8 cellular contexts compared by ENCODE assay signal in the genomic region with DNA sequence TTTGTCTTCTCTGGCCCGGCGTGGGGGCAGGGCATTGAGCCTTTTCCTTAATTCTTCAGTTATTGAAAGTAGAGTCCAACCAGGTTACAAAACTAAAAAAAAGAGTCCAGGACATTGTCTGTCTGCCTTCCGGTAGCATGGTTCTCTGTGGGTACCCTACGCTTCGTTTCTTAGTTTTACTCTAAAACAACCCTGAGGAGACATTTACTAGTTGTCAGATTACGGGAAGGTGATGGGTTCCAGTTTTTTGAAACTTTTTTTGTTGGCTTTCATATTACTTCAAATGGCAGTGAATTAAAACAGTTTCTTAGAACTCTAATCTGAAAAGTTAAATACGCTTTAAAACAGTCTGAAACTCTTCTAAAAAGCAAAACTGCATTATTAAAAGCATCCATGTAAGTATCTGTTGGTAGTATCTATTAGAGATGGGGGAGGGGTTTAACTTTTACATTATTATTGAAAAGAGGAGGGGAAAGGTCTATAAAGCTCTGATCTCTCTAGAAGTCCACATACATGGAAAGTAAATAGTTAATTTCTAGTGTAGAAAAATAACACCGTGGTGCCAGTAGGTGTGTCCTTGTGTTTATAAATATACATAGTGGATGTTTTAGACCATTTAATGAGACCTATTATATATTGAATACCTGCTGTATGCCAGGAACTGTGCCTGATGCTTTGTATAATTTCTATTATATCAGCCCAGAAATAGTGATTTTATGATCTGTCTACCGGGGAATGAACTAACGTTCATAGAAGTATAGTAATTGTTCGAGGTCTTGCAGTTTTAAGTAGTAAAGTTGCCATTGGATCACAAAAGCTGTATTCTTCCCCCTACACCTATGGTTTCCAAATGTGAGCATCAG. TPM values are rescaled to one million over a fixed set of nuclear protein-coding genes. Genes with fewer than 3 reads are reported as not detected.
A peak's percentile ranks its signal among the peaks of the same experiment; 100 is the strongest.
DNase-seq lines count a peak whose midpoint lies in the region; ATAC-seq and TF ChIP-seq lines count a peak whose summit lies in the region.

No MANE protein-coding gene starts in this region.

- no peaks in the 10 kb centered on the region for H3K9me3 Mint-ChIP-seq in Calu3 (ENCODE audit: low read depth, unreplicated experiment)
- H3K9me3 Mint-ChIP-seq in stimulated activated naive CD8-positive, alpha-beta T cell treated with anti-CD3 and anti-CD28 coated beads, Interleukin-15, amount 100 ng/mL, for 72 hours = no peaks in the 10 kb centered on the region

- peak overlapping the region; percentile 99 for H3K27ac Mint-ChIP-seq in Calu3 (ENCODE audit: unreplicated experiment)
- H3K27ac Mint-ChIP-seq in stimulated activated naive CD8-positive, alpha-beta T cell treated with anti-CD3 and anti-CD28 coated beads, Interleukin-15, amount 100 ng/mL, for 72 hours = peak overlapping the region; percentile 99 to 100

- no peak for TF ChIP-seq POLR2A in adrenal gland (IDR thresholded peaks at IDR 0.05)

- intact Hi-C loops in Calu3 (cut with micrococcal nuclease; ENCODE audit: unreplicated experiment) (no loop called here), adrenal gland (cut with DNase I) (no loop called here)

- H3K36me3 Mint-ChIP-seq in Calu3 (ENCODE audit: insufficient read depth, unreplicated experiment) = peaks cover 59% of the 10 kb centered on the region

- H3K9ac ChIP-seq in Karpas-422 (ENCODE audit: low read length) (peak overlapping the region; percentile 90), iPS-20b (ENCODE audit: low read depth, low read length) (peak overlapping the region; percentile 99)

- H3K4me1 ChIP-seq in Karpas-422 (ENCODE audit: low read length) (peaks cover 78% of the 10 kb centered on the region), adrenal gland (replicated peaks in 1 of 2) (peaks cover 3 to 37% of the 10 kb centered on the region in 2 donors), iPS-20b (ENCODE audit: insufficient read depth, low read length) (peaks cover 25% of the 10 kb centered on the region; the same call in 1 of the 2 replicates)

- peak overlapping the region; percentile 91 for H3K4me3 Mint-ChIP-seq in Calu3 (ENCODE audit: low read depth, unreplicated experiment)
- H3K4me3 Mint-ChIP-seq in stimulated activated naive CD8-positive, alpha-beta T cell treated with anti-CD3 and anti-CD28 coated beads, Interleukin-15, amount 100 ng/mL, for 72 hours = no peak overlapping the region

- ATAC-seq in stimulated activated naive CD8-positive, alpha-beta T cell treated with anti-CD3 and anti-CD28 coated beads, Interleukin-15, amount 100 ng/mL, for 72 hours = no peak
- ATAC-seq in GM21619 (IDR thresholded peaks at IDR 0.05; ENCODE audit: unreplicated experiment) = no peak

- H3K9me3 ChIP-seq in Karpas-422 (ENCODE audit: low read length) (no peaks in the 10 kb centered on the region), adrenal gland (replicated peaks in 1 of 3) (no peaks in the 10 kb centered on the region), iPS-20b (ENCODE audit: insufficient read depth, low read depth, low read length) (no peaks in the 10 kb centered on the region)

- H3K4me1 Mint-ChIP-seq in Calu3 (ENCODE audit: low read depth, unreplicated experiment) = peaks cover 34% of the 10 kb centered on the region
- peaks cover 28% of the 10 kb centered on the region for H3K4me1 Mint-ChIP-seq in stimulated activated naive CD8-positive, alpha-beta T cell treated with anti-CD3 and anti-CD28 coated beads, Interleukin-15, amount 100 ng/mL, for 72 hours

- H3K4me3 ChIP-seq in Karpas-422 (ENCODE audit: low read length) = peak overlapping the region; percentile 77
- peak overlapping the region; percentile 1 to 80 (median 63) for H3K4me3 ChIP-seq in adrenal gland
- H3K4me3 ChIP-seq in iPS-20b (ENCODE audit: low read length) = peak overlapping the region; percentile 87

- no peaks in the 10 kb centered on the region for H3K27me3 ChIP-seq in Karpas-422 (ENCODE audit: low read length)
- no peaks in the 10 kb centered on the region for H3K27me3 ChIP-seq in adrenal gland
- no peaks in the 10 kb centered on the region for H3K27me3 ChIP-seq in iPS-20b (ENCODE audit: insufficient read depth, low read length)

- H3K27ac ChIP-seq in Karpas-422 (ENCODE audit: low read length) (peak overlapping the region; percentile 98), adrenal gland (peak overlapping the region; percentile 69 to 100 (median 99)), iPS-20b (ENCODE audit: low read length) (peak overlapping the region; percentile 98)

- WGBS in adrenal gland, 4 donors = 1 to 2% (median 1%) methylated on average over 11 of the region's 11 CpGs

- H4K20me1 ChIP-seq in Karpas-422 (ENCODE audit: insufficient read depth, low read depth, low read length) = no peaks in the 10 kb centered on the region

- CTCF ChIA-PET in Calu3 (lab: Charles Lee) = no interaction called here

- H3K27me3 Mint-ChIP-seq in Calu3 (ENCODE audit: unreplicated experiment) = no peaks in the 10 kb centered on the region
- no peaks in the 10 kb centered on the region for H3K27me3 Mint-ChIP-seq in stimulated activated naive CD8-positive, alpha-beta T cell treated with anti-CD3 and anti-CD28 coated beads, Interleukin-15, amount 100 ng/mL, for 72 hours

- peak overlapping the region; percentile 87 for H3K4me2 ChIP-seq in Karpas-422 (ENCODE audit: low read depth, low read length, poor library complexity, severe bottlenecking)

- DNase-seq in Calu3 = no peak
- DNase-seq in Karpas-422 = peak; percentile 74
- DNase-seq in adrenal gland = no peak
- no peak for DNase-seq in stimulated activated naive CD8-positive, alpha-beta T cell treated with anti-CD3 and anti-CD28 coated beads, Interleukin-15, amount 100 ng/mL, for 72 hours
- no peak for DNase-seq in H4 (ENCODE audit: low spot score)
- no peak for DNase-seq in iPS-NIHi11 (ENCODE audit: low spot score)

- TF ChIP-seq CTCF in Calu3 (IDR thresholded peaks at IDR 0.05; ENCODE audit: unreplicated experiment) (no peak), adrenal gland (IDR thresholded peaks at IDR 0.05) (peak in 3 of 6 experiments; percentile 3 to 13 (median 10))

- no peaks in the 10 kb centered on the region for H3K9me2 ChIP-seq in Karpas-422 (replicated peaks; ENCODE audit: insufficient read depth, low read length)

- H3K36me3 ChIP-seq in Karpas-422 (ENCODE audit: insufficient read depth, low read length) (no peaks in the 10 kb centered on the region), adrenal gland (replicated peaks in 1 of 2) (no peaks in the 10 kb centered on the region), iPS-20b (ENCODE audit: insufficient read depth, low read depth, low read length) (peaks cover 10% of the 10 kb centered on the region; the same call in 1 of the 2 replicates)

- BruUV-seq in Calu3 (replicated peaks; lab: Mats Ljungman, UMichigan) = TSS peak; percentile 63

- H2AFZ ChIP-seq in Karpas-422 (ENCODE audit: low read length) = no peak overlapping the region

- peaks cover 71% of the 10 kb centered on the region for H3K79me2 ChIP-seq in Karpas-422 (ENCODE audit: low read length)

RNA-seq across cellular contexts. Expression of a gene that starts 2.3 kb away (rescaled TPM):
- 17.6 and 19.2 TPM in 2 replicates for total RNA-seq in Calu3 (2022)
- total RNA-seq in Karpas-422 (2014; rRNA removed; shearing (Covaris generic); ENCODE audit: low replicate concordance) = 8.8 and 16.8 TPM in 2 replicates
- 10 to 100 TPM in 4 of 8 donors, 1 to 10 TPM in 4; 7.6 to 16.1 (median 10.6) TPM for total RNA-seq in adrenal gland
- 1 to 10 TPM; 2.8 to 8.7 (median 4.1) TPM for polyA plus RNA-seq in adrenal gland
- total RNA-seq in H4 (2014; rRNA removed; shearing (Covaris generic)) = 2.3 and 3.4 TPM in 2 replicates

RNA-seq across cellular contexts. Expression of a gene that starts 38.2 kb away (rescaled TPM):
- 36.2 and 42.7 TPM in 2 replicates for total RNA-seq in Calu3 (2022)
- 154 and 205 TPM in 2 replicates for total RNA-seq in Karpas-422 (2014; rRNA removed; shearing (Covaris generic); ENCODE audit: low replicate concordance)
- total RNA-seq in adrenal gland = 10 to 100 TPM; 19.5 to 44.8 (median 28.0) TPM
- 10 to 100 TPM; 15.7 to 33.1 (median 29.9) TPM for polyA plus RNA-seq in adrenal gland
- total RNA-seq in H4 (2014; rRNA removed; shearing (Covaris generic)) = 49.7 and 66.4 TPM in 2 replicates
